In genomic region chr7:155821851-155822250, GRCh38 we compare ENCODE assay signal across 9 cellular contexts. TPM values are rescaled to one million over a fixed set of nuclear protein-coding genes. Genes with fewer than 3 reads are reported as not detected.
"Had no signal": no experiment of that assay in that cellular context is flagged by ENCODE, and none has a peak within 500 bp of the region (broad histone marks: within the 10 kb centered on the region; RNA-seq: fewer than 3 reads in every experiment).

No MANE protein-coding gene starts in this region.

- FAIRE-seq: H1, H54, HTR-8/SVneo, K562 had no signal

- DNase-seq: H9, HCEC 1CT, IMR-90, KG1 had no signal

- H2AFZ ChIP-seq: GM23338 had no signal

- H3K4me2 ChIP-seq: GM23338 had no signal

- H3K4me3 ChIP-seq: GM23338, K562 had no signal

- ATAC-seq: GM23338, K562 had no signal

RNA-seq across cellular contexts. Expression of gene SHH, which starts 9.6 kb away (rescaled TPM):
- total RNA-seq: GM23338, H1 had no signal
- polyA plus RNA-seq: GM23338, H1, K562 had no signal
